In genomic region chr14:38207830-38208815, GRCh38 we compare ENCODE assay signal across 9 cellular contexts. TPM values are rescaled to one million over a fixed set of nuclear protein-coding genes. Genes with fewer than 3 reads are reported as not detected.
DNase-seq lines count a peak whose midpoint lies in the region; ATAC-seq lines count a peak whose summit lies in the region.
"Had no signal": no experiment of that assay in that cellular context is flagged by ENCODE, and none has a peak within 500 bp of the region (broad histone marks: within the 10 kb centered on the region; RNA-seq: fewer than 3 reads in every experiment).

SSTR1 (plus strand) TSS chr14:38207904; CDS start chr14:38209390, 1,486 bp downstream.

- WGBS in mesodermal cell (ENCODE audit: insufficient coverage in 2 of 2), 2 experiments, result 3 to 4% methylated on average over 35 to 38 of the region's 51 CpGs

- H3K27me3 ChIP-seq in duodenal mucosa (ENCODE audit: control insufficient read depth in 1 of 2, insufficient read depth in 2 of 2, low read length in 2 of 2), result peaks cover 0 to 4% of the 10 kb centered on the region in 2 donors

- peaks cover 12 to 15% of the 10 kb centered on the region in 2 donors for H3K4me1 ChIP-seq in duodenal mucosa (ENCODE audit: control insufficient read depth in 1 of 2, insufficient read depth in 2 of 2, low read length in 2 of 2)
- H3K4me1 ChIP-seq in mesodermal cell (ENCODE audit: control insufficient read depth, insufficient read depth, low read length, poor library complexity, severe bottlenecking), result peaks cover 6% of the 10 kb centered on the region

- peak within 1 kb of the TSS; percentile 85 to 87 for H3K9ac ChIP-seq in duodenal mucosa (ENCODE audit: low read depth in 1 of 2, low read length in 2 of 2)

- H3K36me3 Mint-ChIP-seq in immature natural killer cell, result peaks cover 0 to 4% (median 4%) of the 10 kb centered on the region in 3 donors

- H3K9me3 Mint-ChIP-seq in immature natural killer cell, result peaks cover 0 to 11% (median 0%) of the 10 kb centered on the region in 6 donors

- H3K9me3 ChIP-seq in duodenal mucosa (ENCODE audit: control insufficient read depth in 1 of 2, low read length in 2 of 2), result no peaks in the 10 kb centered on the region
- no peaks in the 10 kb centered on the region for H3K9me3 ChIP-seq in mesodermal cell (ENCODE audit: control insufficient read depth, low read length)

- peak; percentile 48 for DNase-seq in Right ventricle myocardium inferior (ENCODE audit: missing footprints)
- no peak for DNase-seq in cardiac septum (ENCODE audit: low spot score)
- DNase-seq in DMS114 treated with DMSO at 0.1 percent for 48 hours (lab: John Stamatoyannopoulos, UW; ENCODE audit: unreplicated experiment), result no peak
- DNase-seq in immature natural killer cell, result no peak
- DNase-seq in AG08395 (ENCODE audit: low spot score), result no peak

- H3K27ac Mint-ChIP-seq in immature natural killer cell, result no peak within 1 kb of the TSS

- H3K4me3 ChIP-seq in duodenal mucosa (ENCODE audit: low read depth in 1 of 2, low read length in 2 of 2) (peak within 1 kb of the TSS; percentile 69 to 85), mesodermal cell (ENCODE audit: extremely low read depth, insufficient read depth, low read length, poor library complexity, severe bottlenecking) (peak within 1 kb of the TSS; percentile 27)
- H3K4me3 ChIP-seq: K562 had no signal

- no peak for ATAC-seq in Right ventricle myocardium inferior
- no peak for ATAC-seq in GM19324 (IDR thresholded peaks at IDR 0.05; ENCODE audit: low FRiP score, unreplicated experiment)
- ATAC-seq: K562 had no signal

- H3K27me3 Mint-ChIP-seq in immature natural killer cell (ENCODE audit: low read depth in 3 of 3), result peaks cover 16 to 35% (median 31%) of the 10 kb centered on the region in 3 donors

- no peak within 1 kb of the TSS for H3K4me3 Mint-ChIP-seq in immature natural killer cell

- H3K36me3 ChIP-seq in duodenal mucosa (ENCODE audit: control insufficient read depth in 1 of 2, insufficient read depth in 2 of 2, low read length in 2 of 2) (no peaks in the 10 kb centered on the region), mesodermal cell (ENCODE audit: control insufficient read depth, insufficient read depth, low read length) (no peaks in the 10 kb centered on the region)

- peak within 1 kb of the TSS; percentile 87 for H3K27ac ChIP-seq in duodenal mucosa (ENCODE audit: low read depth, low read length)
- H3K27ac ChIP-seq in mesodermal cell (ENCODE audit: low read depth, low read length, severe bottlenecking), result no peak within 1 kb of the TSS

- H3K4me1 Mint-ChIP-seq in immature natural killer cell, result peaks cover 0 to 5% of the 10 kb centered on the region in 2 donors

- intact Hi-C loops in Right ventricle myocardium inferior (cut with DNase I) (no loop called here), cardiac septum (cut with DNase I) (no loop called here)

RNA-seq across cellular contexts. Expression of gene SSTR1, which starts in this region (rescaled TPM):
- total RNA-seq in Right ventricle myocardium inferior (0.51 TPM), cardiac septum (0.59 TPM)
- polyA plus RNA-seq in mesodermal cell (2013, experiment 1 of 2), result 5.7 TPM
- 5.3 TPM for polyA plus RNA-seq in mesodermal cell (2013, experiment 2 of 2)
- not detected for polyA plus RNA-seq in immature natural killer cell
- total RNA-seq: K562 had no signal
- polyA plus RNA-seq: K562 had no signal

Comparison
In these comparisons a context has a peak if more than half of its experiments do, and no peak if none do; other contexts are left out.
1. Peak in DNase-seq in Right ventricle myocardium inferior; RNA of the gene not detected or under 1 TPM.